ENCODE assay signal across 8 cellular contexts in the genomic region with DNA sequence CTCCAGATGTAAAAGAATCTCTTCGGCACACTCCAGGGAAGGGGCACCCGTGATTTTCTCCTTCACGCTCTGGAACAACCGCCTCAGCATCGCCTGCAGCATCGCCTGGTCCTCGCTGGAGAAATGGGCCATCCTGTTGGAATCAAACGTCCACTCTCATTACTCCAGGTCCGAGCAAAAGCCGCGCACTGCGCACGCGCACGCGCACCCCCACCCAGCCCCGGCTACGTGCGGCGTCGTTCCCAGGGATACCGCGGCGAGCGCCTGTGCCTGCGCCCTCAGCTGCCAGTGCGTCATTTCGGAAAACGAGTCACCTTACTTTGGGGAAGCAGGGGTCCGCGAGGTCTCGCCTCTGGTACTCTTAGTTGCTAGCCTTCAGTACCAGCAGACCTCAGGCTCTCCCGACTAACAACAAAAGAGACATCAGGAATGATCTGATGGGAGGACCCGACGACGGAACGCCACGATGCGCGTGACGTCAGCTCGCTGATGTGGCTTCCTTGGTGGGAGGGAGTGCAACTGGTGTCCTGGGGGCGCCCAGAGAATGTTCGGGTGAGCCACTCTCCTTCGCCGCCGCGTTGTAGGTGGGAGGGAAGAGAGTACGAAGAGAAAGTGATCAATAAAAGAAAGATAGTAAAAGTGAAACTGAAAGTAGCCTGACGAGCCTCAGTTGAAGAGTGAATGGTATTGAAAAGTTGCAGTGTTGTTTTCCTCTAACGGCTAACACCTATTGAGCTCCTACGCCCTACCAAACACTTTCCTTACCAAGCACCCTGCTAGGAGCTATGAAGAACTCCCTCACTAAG. TPM values are rescaled to one million over a fixed set of nuclear protein-coding genes. Genes with fewer than 3 reads are reported as not detected.
DNase-seq lines count a peak whose midpoint lies in the region; ATAC-seq lines count a peak whose summit lies in the region.

A gene with protein sequence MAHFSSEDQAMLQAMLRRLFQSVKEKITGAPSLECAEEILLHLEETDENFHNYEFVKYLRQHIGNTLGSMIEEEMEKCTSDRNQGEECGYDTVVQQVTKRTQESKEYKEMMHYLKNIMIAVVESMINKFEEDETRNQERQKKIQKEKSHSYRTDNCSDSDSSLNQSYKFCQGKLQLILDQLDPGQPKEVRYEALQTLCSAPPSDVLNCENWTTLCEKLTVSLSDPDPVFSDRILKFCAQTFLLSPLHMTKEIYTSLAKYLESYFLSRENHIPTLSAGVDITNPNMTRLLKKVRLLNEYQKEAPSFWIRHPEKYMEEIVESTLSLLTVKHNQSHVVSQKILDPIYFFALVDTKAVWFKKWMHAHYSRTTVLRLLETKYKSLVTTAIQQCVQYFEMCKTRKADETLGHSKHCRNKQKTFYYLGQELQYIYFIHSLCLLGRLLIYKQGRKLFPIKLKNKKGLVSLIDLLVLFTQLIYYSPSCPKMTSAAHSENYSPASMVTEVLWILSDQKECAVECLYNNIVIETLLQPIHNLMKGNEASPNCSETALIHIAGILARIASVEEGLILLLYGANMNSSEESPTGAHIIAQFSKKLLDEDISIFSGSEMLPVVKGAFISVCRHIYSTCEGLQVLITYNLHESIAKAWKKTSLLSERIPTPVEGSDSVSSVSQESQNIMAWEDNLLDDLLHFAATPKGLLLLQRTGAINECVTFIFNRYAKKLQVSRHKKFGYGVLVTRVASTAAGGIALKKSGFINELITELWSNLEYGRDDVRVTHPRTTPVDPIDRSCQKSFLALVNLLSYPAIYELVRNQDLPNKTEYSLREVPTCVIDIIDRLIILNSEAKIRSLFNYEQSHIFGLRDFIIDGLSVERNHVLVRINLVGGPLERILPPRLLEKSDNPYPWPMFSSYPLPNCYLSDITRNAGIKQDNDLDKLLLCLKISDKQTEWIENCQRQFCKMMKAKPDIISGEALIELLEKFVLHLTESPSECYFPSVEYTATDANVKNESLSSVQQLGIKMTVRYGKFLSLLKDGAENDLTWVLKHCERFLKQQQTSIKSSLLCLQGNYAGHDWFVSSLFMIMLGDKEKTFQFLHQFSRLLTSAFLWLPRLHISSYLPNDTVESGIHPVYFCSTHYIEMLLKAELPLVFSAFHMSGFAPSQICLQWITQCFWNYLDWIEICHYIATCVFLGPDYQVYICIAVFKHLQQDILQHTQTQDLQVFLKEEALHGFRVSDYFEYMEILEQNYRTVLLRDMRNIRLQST (minus strand): TSS at position 182 of the 806 bp plus-strand sequence. CDS start 50 bp downstream, at position 132.

- DNase-seq in COLO829 (ENCODE audit: low spot score) (peak; percentile 91), HT-29 (ENCODE audit: low spot score) (peak; percentile 90), medulla oblongata (ENCODE audit: extremely low spot score) (peak; percentile 94)
- peak; percentile 70 for DNase-seq in NK-92 treated with Interleukin-12 subunit alpha and Interleukin-12 subunit beta, amount 100 ng/mL, for 24 hours (lab: John Stamatoyannopoulos, UW)
- peak; percentile 75 to 84 for DNase-seq in activated CD8-positive, alpha-beta memory T cell treated with anti-CD3 and anti-CD28 coated beads for 4 hours (ENCODE audit: low read depth in 2 of 2)
- DNase-seq in effector memory CD8-positive, alpha-beta T cell: peak; percentile 80 to 87 (median 81)
- DNase-seq in stimulated activated CD4-positive, alpha-beta T cell treated with anti-CD3 and anti-CD28 coated beads, TNF-alpha, amount 100 ng/mL, for 48 hours (ENCODE audit: low read depth in 3 of 3): peak; percentile 77 to 85 (median 80)

- H3K4me3 Mint-ChIP-seq in effector memory CD8-positive, alpha-beta T cell: peak within 1 kb of the TSS; percentile 82 to 92

- no peaks in the 10 kb centered on the region for H3K9me3 Mint-ChIP-seq in effector memory CD8-positive, alpha-beta T cell

- ATAC-seq in GM21360 (IDR thresholded peaks at IDR 0.05; ENCODE audit: unreplicated experiment): peak; percentile 93
- peak; percentile 89 for ATAC-seq in effector memory CD8-positive, alpha-beta T cell (replicated peaks)

- peaks cover 0 to 4% of the 10 kb centered on the region in 2 donors for H3K27me3 Mint-ChIP-seq in effector memory CD8-positive, alpha-beta T cell

- H3K4me1 Mint-ChIP-seq in effector memory CD8-positive, alpha-beta T cell (ENCODE audit: low read depth in 2 of 2): peaks cover 6 to 32% of the 10 kb centered on the region in 2 donors

- H3K36me3 Mint-ChIP-seq in effector memory CD8-positive, alpha-beta T cell (ENCODE audit: insufficient read depth): peaks cover 14% of the 10 kb centered on the region

- H3K27ac Mint-ChIP-seq in effector memory CD8-positive, alpha-beta T cell: peak within 1 kb of the TSS; percentile 96 to 99

RNA-seq across cellular contexts. Expression of the gene that starts here (rescaled TPM):
- 1.3 and 4.2 TPM in 2 replicates for total RNA-seq in HT-29 (2014; rRNA removed; shearing (Covaris generic))

Comparison
In these comparisons a context has a peak if more than half of its experiments do, and no peak if none do; other contexts are left out.
1. Peak in every context shown above with its lines: DNase-seq and ATAC-seq.